ENCODE assay signal across 1 cellular context in genomic region chr19:6714749-6715555, GRCh38.
TF ChIP-seq lines count a peak whose summit lies in the region.

No MANE protein-coding gene starts in this region.

TF ChIP-seq in HepG2, 621 proteins besides CTCF, POLR2A, EP300 and RAD21 (continued from another document):
- TF ChIP-seq FOXP4 (CRISPR knock-in tag; IDR thresholded peaks at IDR 0.05) (no peak), ZNF12 (CRISPR knock-in tag; IDR thresholded peaks at IDR 0.05) (no peak), ZNF44 (CRISPR knock-in tag; IDR thresholded peaks at IDR 0.05) (no peak), PHF5A (CRISPR knock-in tag; IDR thresholded peaks at IDR 0.05; ENCODE audit: low read depth, unreplicated experiment) (peak; percentile 31), ZMYM3 (CRISPR knock-in tag; IDR thresholded peaks at IDR 0.05) (peak; percentile 50; the same call in 1 of the 2 replicates), KDM3A (CRISPR knock-in tag; IDR thresholded peaks at IDR 0.05; ENCODE audit: low read depth) (no peak)
